Comparison of ENCODE assay signal across 25 cellular contexts in the genomic region with DNA sequence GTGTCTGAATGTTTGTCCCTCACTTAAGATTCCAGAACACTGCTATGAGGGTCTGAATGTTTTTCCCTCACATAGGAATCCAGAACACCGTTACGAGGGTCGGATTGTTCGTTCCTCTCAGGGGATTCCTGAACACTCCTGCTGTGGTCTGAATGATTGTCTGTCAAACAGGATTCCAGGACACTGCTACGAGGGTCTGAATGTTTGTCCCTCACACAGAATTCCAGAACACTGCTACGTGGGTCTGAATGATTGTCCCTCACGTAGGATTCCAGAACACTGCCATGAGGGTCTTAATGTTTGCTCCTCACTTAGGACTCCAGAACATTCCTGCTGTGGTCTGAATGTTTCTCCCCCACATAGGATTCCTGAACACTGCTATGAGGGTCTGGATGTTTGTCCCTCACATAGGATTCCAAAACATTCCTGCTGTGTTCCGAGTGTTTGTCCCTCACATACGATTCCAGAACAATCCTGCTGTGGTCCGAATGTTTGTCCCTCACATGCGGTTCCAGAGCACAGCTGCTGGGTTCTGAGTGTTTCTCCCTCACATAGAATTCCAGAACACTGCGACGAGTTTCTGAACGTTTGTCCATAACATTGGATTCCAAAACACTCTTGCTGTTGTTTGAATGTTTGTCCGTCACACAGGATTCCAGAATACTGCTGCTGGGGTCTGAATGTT.
"Had no signal": no experiment of that assay in that cellular context is flagged by ENCODE, and none has a peak within 500 bp of the region (broad histone marks: within the 10 kb centered on the region; RNA-seq: fewer than 3 reads in every experiment).

No MANE protein-coding gene starts in this region.

- H3K27me3 ChIP-seq: colonic mucosa, foreskin keratinocyte, gastroesophageal sphincter, heart left ventricle, hepatocyte, pancreas, sigmoid colon, stomach, testis, tibial nerve, upper lobe of left lung had no signal

- H3K27ac ChIP-seq: colonic mucosa, foreskin keratinocyte, gastroesophageal sphincter, heart left ventricle, hepatocyte, pancreas, sigmoid colon, stomach, testis, tibial nerve, upper lobe of left lung had no signal

- H3K4me3 Mint-ChIP-seq: central memory CD8-positive, alpha-beta T cell; effector memory CD8-positive, alpha-beta T cell; natural killer cell; stimulated activated effector memory CD8-positive, alpha-beta T cell treated with anti-CD3 and anti-CD28 coated beads, Interleukin-12 subunit alpha, Interleukin-12 subunit beta, amount 100 ng/mL, for 72 hours had no signal

- H3K9me3 ChIP-seq: testis had no signal

- H3K4me1 Mint-ChIP-seq: central memory CD8-positive, alpha-beta T cell; natural killer cell; stimulated activated effector memory CD8-positive, alpha-beta T cell treated with anti-CD3 and anti-CD28 coated beads, Interleukin-12 subunit alpha, Interleukin-12 subunit beta, amount 100 ng/mL, for 72 hours had no signal

- H3K36me3 ChIP-seq: colonic mucosa, gastroesophageal sphincter, heart left ventricle, pancreas, sigmoid colon, stomach had no signal

- H3K36me3 Mint-ChIP-seq: stimulated activated effector memory CD8-positive, alpha-beta T cell treated with anti-CD3 and anti-CD28 coated beads, Interleukin-12 subunit alpha, Interleukin-12 subunit beta, amount 100 ng/mL, for 72 hours had no signal

- ATAC-seq: effector memory CD8-positive, alpha-beta T cell; foreskin keratinocyte; gastroesophageal sphincter; left lobe of liver; natural killer cell; pancreas; stimulated activated effector memory CD8-positive, alpha-beta T cell treated with anti-CD3 and anti-CD28 coated beads, Interleukin-12 subunit alpha, Interleukin-12 subunit beta, amount 100 ng/mL, for 72 hours had no signal

- H3K4me1 ChIP-seq: colonic mucosa, foreskin keratinocyte, gastroesophageal sphincter, heart left ventricle, pancreas, sigmoid colon, stomach, testis, tibial nerve, upper lobe of left lung had no signal

- H3K27me3 Mint-ChIP-seq: central memory CD8-positive, alpha-beta T cell; effector memory CD8-positive, alpha-beta T cell had no signal

- DNase-seq: colonic mucosa; dermis blood vessel endothelial cell; effector memory CD8-positive, alpha-beta T cell; foreskin keratinocyte; heart left ventricle; kidney; mammary epithelial cell; natural killer cell; occipital lobe; pancreas; retina; sigmoid colon; stimulated activated CD4-positive, alpha-beta T cell treated with anti-CD3 and anti-CD28 coated beads, Interleukin-2, amount 100 ng/mL, for 24 hours; stimulated activated CD4-positive, alpha-beta T cell treated with anti-CD3 and anti-CD28 coated beads, Interleukin-4, amount 100 ng/mL, for 24 hours; stimulated activated naive CD4-positive, alpha-beta T cell treated with Interleukin-2 at 50 U/mL for 16 hours; stomach; substantia nigra; testis; upper lobe of left lung had no signal

- H3K4me3 ChIP-seq: colonic mucosa, gastroesophageal sphincter, heart left ventricle, hepatocyte, pancreas, sigmoid colon, stomach, testis, tibial nerve, upper lobe of left lung had no signal

- H3K27ac Mint-ChIP-seq: effector memory CD8-positive, alpha-beta T cell; natural killer cell; stimulated activated effector memory CD8-positive, alpha-beta T cell treated with anti-CD3 and anti-CD28 coated beads, Interleukin-12 subunit alpha, Interleukin-12 subunit beta, amount 100 ng/mL, for 72 hours had no signal
